In the genomic region with DNA sequence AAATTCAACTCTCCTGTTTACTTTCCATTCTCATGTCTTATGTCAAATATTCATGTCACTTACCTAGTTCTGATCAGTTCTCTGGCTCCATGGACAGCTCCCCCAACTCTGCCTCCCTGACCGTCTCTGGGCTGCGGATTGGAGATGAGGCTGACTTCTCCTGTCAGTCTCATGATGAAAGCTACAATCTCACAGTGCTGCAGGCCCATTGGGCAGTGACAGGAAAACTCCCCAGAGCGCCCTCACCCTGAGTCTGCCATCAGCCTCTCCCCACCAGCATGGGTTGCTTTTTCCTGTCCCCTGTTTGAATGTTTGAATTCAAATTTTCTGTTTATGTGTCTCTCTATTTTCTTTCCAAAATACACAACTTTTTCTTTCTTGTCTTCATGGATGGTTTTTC, we compare ENCODE assay signal across 29 cellular contexts.
"Had no signal": no experiment of that assay in that cellular context is flagged by ENCODE, and none has a peak within 500 bp of the region (broad histone marks: within the 10 kb centered on the region; RNA-seq: fewer than 3 reads in every experiment).

No MANE protein-coding gene starts in this region.

- H3K9me3 Mint-ChIP-seq: activated CD8-positive, alpha-beta T cell treated with anti-CD3 and anti-CD28 coated beads for 36 hours; activated naive CD4-positive, alpha-beta T cell treated with anti-CD3 and anti-CD28 coated beads, Interleukin-2, amount 50 U/mL, for 72 hours; naive thymus-derived CD4-positive, alpha-beta T cell; neural crest cell; T-helper 1 cell treated with Interleukin-12 subunit alpha and Interleukin-12 subunit beta and Interleukin-4 antibody, amounts not matched to agents 30 μg/mL and 1 μg/mL, for 36 hours; type B pancreatic cell; WTC11 had no signal

- H3K4me3 ChIP-seq: ascending aorta, hepatocyte, lower lobe of right lung, sigmoid colon, smooth muscle cell, thoracic aorta had no signal

- H3K79me2 ChIP-seq: hepatocyte had no signal

- H2AFZ ChIP-seq: hepatocyte had no signal

- H3K4me1 ChIP-seq: ascending aorta, lower lobe of right lung, sigmoid colon had no signal

- H3K4me3 Mint-ChIP-seq: activated CD8-positive, alpha-beta memory T cell treated with anti-CD3 and anti-CD28 coated beads, Interleukin-2, amount 10 ng/mL, durations not matched to agents 7 days and 5 days; activated CD8-positive, alpha-beta T cell treated with anti-CD3 and anti-CD28 coated beads for 36 hours; immature natural killer cell; naive thymus-derived CD4-positive, alpha-beta T cell; neural crest cell; T-helper 1 cell treated with Interleukin-12 subunit alpha and Interleukin-12 subunit beta and Interleukin-4 antibody, amounts not matched to agents 30 μg/mL and 1 μg/mL, for 36 hours; type B pancreatic cell; WTC11 had no signal

- H3K27ac ChIP-seq: ascending aorta, brain microvascular endothelial cell, hepatocyte, lower lobe of right lung, sigmoid colon, thoracic aorta had no signal

- H3K4me2 ChIP-seq: hepatocyte, smooth muscle cell had no signal

- H3K4me1 Mint-ChIP-seq: activated CD8-positive, alpha-beta memory T cell treated with anti-CD3 and anti-CD28 coated beads, Interleukin-2, amount 10 ng/mL, durations not matched to agents 7 days and 5 days; immature natural killer cell; naive thymus-derived CD4-positive, alpha-beta T cell; WTC11 had no signal

- H3K27ac Mint-ChIP-seq: activated CD8-positive, alpha-beta memory T cell treated with anti-CD3 and anti-CD28 coated beads, Interleukin-2, amount 10 ng/mL, durations not matched to agents 7 days and 5 days; activated CD8-positive, alpha-beta T cell treated with anti-CD3 and anti-CD28 coated beads for 36 hours; activated naive CD4-positive, alpha-beta T cell treated with anti-CD3 and anti-CD28 coated beads, Interleukin-2, amount 50 U/mL, for 72 hours; immature natural killer cell; naive thymus-derived CD4-positive, alpha-beta T cell; T-helper 1 cell treated with Interleukin-12 subunit alpha and Interleukin-12 subunit beta and Interleukin-4 antibody, amounts not matched to agents 30 μg/mL and 1 μg/mL, for 36 hours; type B pancreatic cell; WTC11 had no signal

- ATAC-seq: activated CD8-positive, alpha-beta memory T cell treated with anti-CD3 and anti-CD28 coated beads, Interleukin-2, amount 10 ng/mL, durations not matched to agents 7 days and 5 days; activated CD8-positive, alpha-beta T cell treated with anti-CD3 and anti-CD28 coated beads for 36 hours; activated naive CD4-positive, alpha-beta T cell treated with anti-CD3 and anti-CD28 coated beads, Interleukin-2, amount 50 U/mL, for 72 hours; left lobe of liver; lower lobe of right lung; naive thymus-derived CD4-positive, alpha-beta T cell; WTC11 had no signal

- H3K27me3 ChIP-seq: ascending aorta, sigmoid colon had no signal

- H3K36me3 ChIP-seq: ascending aorta, brain microvascular endothelial cell, lower lobe of right lung, sigmoid colon, thoracic aorta had no signal

- DNase-seq: activated CD4-positive, alpha-beta T cell treated with anti-CD3 and anti-CD28 coated beads for 48 hours; activated CD8-positive, alpha-beta memory T cell treated with anti-CD3 and anti-CD28 coated beads, Interleukin-2, amount 10 ng/mL, durations not matched to agents 7 days and 5 days; activated CD8-positive, alpha-beta T cell treated with anti-CD3 and anti-CD28 coated beads for 36 hours; activated gamma-delta T cell; activated T-cell treated with anti-CD3 and anti-CD28 coated beads for 4 hours; brain microvascular endothelial cell; central memory CD4-positive, alpha-beta T cell; dermis blood vessel endothelial cell; effector CD8-positive, alpha-beta T cell; foreskin melanocyte; immature natural killer cell; lower lobe of right lung; naive thymus-derived CD4-positive, alpha-beta T cell; posterior cingulate gyrus; sigmoid colon; stimulated activated CD4-positive, alpha-beta T cell treated with anti-CD3 and anti-CD28 coated beads, Interleukin-2, amount 100 ng/mL, for 48 hours; stimulated activated CD8-positive, alpha-beta memory T cell treated with anti-CD3 and anti-CD28 coated beads, Interleukin-4, amount 100 ng/mL, for 48 hours; stimulated activated naive CD4-positive, alpha-beta T cell treated with Interleukin-2 at 50 U/mL for 16 hours; T1000 had no signal

- H3K9me3 ChIP-seq: ascending aorta, lower lobe of right lung, sigmoid colon, thoracic aorta had no signal
